In genomic region chr1:235075955-235076308, GRCh38 we compare ENCODE assay signal across 8 cellular contexts. TPM values are rescaled to one million over a fixed set of nuclear protein-coding genes. Genes with fewer than 3 reads are reported as not detected.
DNase-seq lines count a peak whose midpoint lies in the region; ATAC-seq and TF ChIP-seq lines count a peak whose summit lies in the region.

No MANE protein-coding gene starts in this region.

- intact Hi-C loops in cardiac septum (cut with DNase I), result loop anchor here (1.0 to 2.0 kb wide), 5 partner anchors 79 to 463 kb away; no protein-coding TSS in a partner anchor
- intact Hi-C loops in vagina (cut with DNase I), result no loop called here

- no peak overlapping the region for H2BK5ac ChIP-seq in mesendoderm (ENCODE audit: low read length)

- no peak overlapping the region for H4K5ac ChIP-seq in mesendoderm (ENCODE audit: low read length)

- no peak overlapping the region for H3K56ac ChIP-seq in mesendoderm (ENCODE audit: low read length)

- H3K27me3 ChIP-seq in right atrium auricular region (no peaks in the 10 kb centered on the region), vagina (no peaks in the 10 kb centered on the region), mesendoderm (ENCODE audit: insufficient read depth, low read length, poor library complexity) (no peaks in the 10 kb centered on the region)

- no peak overlapping the region for H2BK15ac ChIP-seq in mesendoderm (replicated peaks; ENCODE audit: low read depth)

- H3K27ac ChIP-seq in right atrium auricular region (peak overlapping the region; percentile 95 to 98), vagina (peak overlapping the region; percentile 55), mesendoderm (ENCODE audit: low read depth, low read length) (no peak overlapping the region)

- H3K4me1 Mint-ChIP-seq in brain (peaks cover 38% of the 10 kb centered on the region), nephron progenitor cell (peaks cover 33% of the 10 kb centered on the region)

- H2BK120ac ChIP-seq in mesendoderm (ENCODE audit: low read depth, low read length), result no peak overlapping the region

- no peak overlapping the region for H2AK5ac ChIP-seq in mesendoderm (ENCODE audit: low read length)

- TF ChIP-seq CTCF in right atrium auricular region (IDR thresholded peaks at IDR 0.05) (no peak), brain (conservative IDR thresholded peaks at IDR 0.05) (no peak), nephron progenitor cell (IDR thresholded peaks at IDR 0.05) (no peak), vagina (IDR thresholded peaks at IDR 0.05) (no peak)

- no peak overlapping the region for H3K4ac ChIP-seq in mesendoderm (ENCODE audit: low read depth, low read length)

- H3K4me3 ChIP-seq in right atrium auricular region (no peak overlapping the region), vagina (no peak overlapping the region), mesendoderm (ENCODE audit: low read length) (no peak overlapping the region)

- no peaks in the 10 kb centered on the region for H3K79me1 ChIP-seq in mesendoderm (ENCODE audit: low read length)

- no peak overlapping the region for H3K18ac ChIP-seq in mesendoderm (ENCODE audit: low read length)

- H3K9ac ChIP-seq in mesendoderm (ENCODE audit: low read length), result no peak overlapping the region

- no peak for DNase-seq in right atrium auricular region (ENCODE audit: low spot score)
- no peak for DNase-seq in cardiac septum (ENCODE audit: low spot score)
- DNase-seq in nephron progenitor cell, result no peak
- DNase-seq in vagina (ENCODE audit: extremely low spot score in 2 of 2), result no peak
- no peak for DNase-seq in mesendoderm

- WGBS in mesendoderm (ENCODE audit: extremely low coverage, insufficient coverage, low lambda C conversion rate), result no CpG with 5 or more reads among the region's 7 CpGs

- no peaks in the 10 kb centered on the region for H3K9me3 ChIP-seq in right atrium auricular region
- H3K9me3 ChIP-seq in vagina, result no peaks in the 10 kb centered on the region

- H3K79me2 ChIP-seq in mesendoderm (ENCODE audit: control insufficient read depth, insufficient read depth, low read length), result no peaks in the 10 kb centered on the region

- peaks cover 0 to 3% (median 0%) of the 10 kb centered on the region in 5 experiments for H3K9me3 Mint-ChIP-seq in brain
- no peaks in the 10 kb centered on the region for H3K9me3 Mint-ChIP-seq in nephron progenitor cell

- H3K27ac Mint-ChIP-seq in brain (peak overlapping the region; percentile 93 to 99 (median 98)), nephron progenitor cell (peak overlapping the region; percentile 83)

- ATAC-seq in GM21367 (IDR thresholded peaks at IDR 0.05; ENCODE audit: unreplicated experiment), result no peak
- no peak for ATAC-seq in GM18907 (IDR thresholded peaks at IDR 0.05; ENCODE audit: unreplicated experiment)

- H3K36me3 ChIP-seq in right atrium auricular region (no peaks in the 10 kb centered on the region), vagina (no peaks in the 10 kb centered on the region), mesendoderm (ENCODE audit: control insufficient read depth, insufficient read depth, low read length) (no peaks in the 10 kb centered on the region)

- H3K4me2 ChIP-seq in mesendoderm (ENCODE audit: low read length), result no peak overlapping the region

- H3K27me3 Mint-ChIP-seq in brain (no peaks in the 10 kb centered on the region), nephron progenitor cell (ENCODE audit: low read depth, poor library complexity) (peaks cover 3% of the 10 kb centered on the region)

- TF ChIP-seq POLR2A in vagina (IDR thresholded peaks at IDR 0.05), result no peak

- no peak overlapping the region for H3K4me3 Mint-ChIP-seq in brain
- no peak overlapping the region for H3K4me3 Mint-ChIP-seq in nephron progenitor cell

- H3K36me3 Mint-ChIP-seq in brain (no peaks in the 10 kb centered on the region), nephron progenitor cell (ENCODE audit: low read depth) (no peaks in the 10 kb centered on the region)

- no peak overlapping the region for H4K8ac ChIP-seq in mesendoderm (ENCODE audit: low read depth, low read length)

- peaks cover 0 to 69% of the 10 kb centered on the region in 2 donors for H3K4me1 ChIP-seq in right atrium auricular region
- peaks cover 78% of the 10 kb centered on the region for H3K4me1 ChIP-seq in vagina
- no peaks in the 10 kb centered on the region for H3K4me1 ChIP-seq in mesendoderm (ENCODE audit: control insufficient read depth, low read depth, low read length)

- no peak overlapping the region for H3K23ac ChIP-seq in mesendoderm (ENCODE audit: low read length)

RNA-seq across cellular contexts. Expression of gene TOMM20, which starts 52.7 kb away (rescaled TPM):
- total RNA-seq in right atrium auricular region (10 to 100 TPM; 70.2 to 83.5 TPM), cardiac septum (81.9 TPM), vagina (71.9 TPM)
- 94.4 TPM for polyA plus RNA-seq in brain (ENCODE audit: insufficient read depth, low read depth, low replicate concordance)
- polyA plus RNA-seq in mesendoderm (2013, experiment 1 of 2), result 153 TPM
- polyA plus RNA-seq in mesendoderm (2013, experiment 2 of 2), result 146 TPM
